Comparison of ENCODE assay signal across 25 cellular contexts in genomic region chr3:155560135-155560534, GRCh38.
"Had no signal": no experiment of that assay in that cellular context is flagged by ENCODE, and none has a peak within 500 bp of the region (broad histone marks: within the 10 kb centered on the region; RNA-seq: fewer than 3 reads in every experiment).

No MANE protein-coding gene starts in this region.

- H3K27ac ChIP-seq: foreskin keratinocyte, hepatocyte, neutrophil, ovary, prostate gland, right atrium auricular region, spleen, thyroid gland had no signal

- H3K4me1 ChIP-seq: foreskin keratinocyte, prostate gland, right atrium auricular region, spleen, thyroid gland had no signal

- H3K79me2 ChIP-seq: hepatocyte had no signal

- H3K36me3 ChIP-seq: neutrophil, ovary, prostate gland, right atrium auricular region, spleen, thyroid gland had no signal

- H3K9me3 Mint-ChIP-seq: activated naive CD8-positive, alpha-beta T cell treated with anti-CD3 and anti-CD28 coated beads for 36 hours; activated T-cell treated with anti-CD3 and anti-CD28 coated beads, Interleukin-2, amount 50 U/mL, for 4 hours; activated T-helper 2 cell treated with anti-CD3 and anti-CD28 coated beads, Interferon-gamma antibody, Interleukin-2, Interleukin-4, amounts not matched to agents 10 μg/mL and 5 μg/mL and 100 μg/mL, durations not matched to agents 14 hours and 24 hours and 36 hours; nephron had no signal

- H3K9me3 ChIP-seq: neutrophil, ovary, prostate gland, right atrium auricular region, spleen, thyroid gland had no signal

- H3K4me2 ChIP-seq: hepatocyte had no signal

- H3K27me3 ChIP-seq: foreskin keratinocyte, hepatocyte, neutrophil, ovary, right atrium auricular region, spleen, thyroid gland had no signal

- H3K27ac Mint-ChIP-seq: activated naive CD8-positive, alpha-beta T cell treated with anti-CD3 and anti-CD28 coated beads for 36 hours; activated T-helper 2 cell treated with anti-CD3 and anti-CD28 coated beads, Interferon-gamma antibody, Interleukin-2, Interleukin-4, amounts not matched to agents 10 μg/mL and 5 μg/mL and 100 μg/mL, durations not matched to agents 14 hours and 24 hours and 36 hours had no signal

- DNase-seq: activated CD4-positive, alpha-beta T cell treated with anti-CD3 and anti-CD28 coated beads for 4 hours; activated CD4-positive, alpha-beta T cell treated with anti-CD3 and anti-CD28 coated beads, Interleukin-2, amount 50 U/mL, for 48 hours; activated CD4-positive, CD25-positive, alpha-beta regulatory T cell; activated CD8-positive, alpha-beta memory T cell treated with anti-CD3 and anti-CD28 coated beads, Interleukin-2, amount 50 U/mL, for 48 hours; activated naive CD4-positive, alpha-beta T cell; activated naive CD8-positive, alpha-beta T cell treated with anti-CD3 and anti-CD28 coated beads for 36 hours; activated T-cell treated with anti-CD3 and anti-CD28 coated beads, Interleukin-2, amount 50 U/mL, for 4 hours; central memory CD4-positive, alpha-beta T cell; dermis blood vessel endothelial cell; effector CD8-positive, alpha-beta T cell; glutamatergic neuron; immature natural killer cell; left ventricle myocardium superior; ovary; spleen; stimulated activated CD4-positive, alpha-beta T cell treated with anti-CD3 and anti-CD28 coated beads, Interleukin-4, amount 100 ng/mL, for 24 hours; stimulated activated naive CD8-positive, alpha-beta T cell treated with anti-CD3 and anti-CD28 coated beads, Interleukin-15, Interleukin-2, amounts not matched to agents 100 U/mL and 50 U/mL, for 24 hours; thyroid gland had no signal

- H3K4me3 ChIP-seq: hepatocyte, ovary, prostate gland, right atrium auricular region, spleen, thyroid gland had no signal

- H3K36me3 Mint-ChIP-seq: activated naive CD8-positive, alpha-beta T cell treated with anti-CD3 and anti-CD28 coated beads for 36 hours; immature natural killer cell had no signal

- ATAC-seq: activated T-cell treated with anti-CD3 and anti-CD28 coated beads, Interleukin-2, amount 50 U/mL, for 4 hours; left ventricle myocardium superior; stimulated activated naive CD8-positive, alpha-beta T cell treated with anti-CD3 and anti-CD28 coated beads, Interleukin-15, Interleukin-2, amounts not matched to agents 100 U/mL and 50 U/mL, for 24 hours had no signal
